In genomic region chr22:45235101-45235777, GRCh38 we compare ENCODE assay signal across 1 cellular context.
A peak's percentile ranks its signal among the peaks of the same experiment; 100 is the strongest.
TF ChIP-seq lines count a peak whose summit lies in the region.

No MANE protein-coding gene starts in this region.

TF ChIP-seq in GM12878, 131 proteins besides CTCF, POLR2A, EP300 and RAD21 (continued from another document and continues in another):
- TF ChIP-seq MEF2A (IDR thresholded peaks at IDR 0.05; ENCODE audit: insufficient read depth, low read depth, low read length) (peak; percentile 91), TARDBP (IDR thresholded peaks at IDR 0.05; ENCODE audit: borderline replicate concordance) (no peak), YY1 (IDR thresholded peaks at IDR 0.05; ENCODE audit: low read depth, low read length) (peak; percentile 73), CEBPB (IDR thresholded peaks at IDR 0.05; ENCODE audit: borderline replicate concordance in 1 of 2, low read depth in 2 of 2, low read length in 2 of 2) (no peak), ATF2 (IDR thresholded peaks at IDR 0.05; ENCODE audit: low read length) (no peak), NFXL1 (IDR thresholded peaks at IDR 0.05; ENCODE audit: borderline replicate concordance) (no peak), POU2F2 (IDR thresholded peaks at IDR 0.05; ENCODE audit: borderline replicate concordance, low read depth, low read length) (peak; percentile 32; the same call in 2 of the 3 replicates), EZH2 (IDR thresholded peaks at IDR 0.05; ENCODE audit: borderline replicate concordance, control insufficient read depth, low read depth, low read length) (no peak), ZZZ3 (IDR thresholded peaks at IDR 0.05; ENCODE audit: control insufficient read depth, insufficient read length, low read depth) (no peak), ZNF384 (IDR thresholded peaks at IDR 0.05; ENCODE audit: borderline replicate concordance, low read depth, low read length) (no peak), ZSCAN29 (IDR thresholded peaks at IDR 0.05) (no peak), PKNOX1 (IDR thresholded peaks at IDR 0.05) (no peak), YBX1 (IDR thresholded peaks at IDR 0.05) (no peak), SREBF1 (IDR thresholded peaks at IDR 0.05; ENCODE audit: low read length) (no peak), MYC (IDR thresholded peaks at IDR 0.05; ENCODE audit: insufficient read depth, insufficient read length, insufficient replicate concordance, low read length, severe bottlenecking) (no peak), MTA3 (IDR thresholded peaks at IDR 0.05; ENCODE audit: borderline replicate concordance, low read length) (peak; percentile 89; the same call in 1 of the 2 replicates), SMARCA5 (IDR thresholded peaks at IDR 0.05) (no peak), HSF1 (IDR thresholded peaks at IDR 0.05; ENCODE audit: low read depth, low read length) (no peak), JUNB (IDR thresholded peaks at IDR 0.05) (peak; percentile 72), SREBF2 (IDR thresholded peaks at IDR 0.05; ENCODE audit: low read length) (no peak), LARP7 (IDR thresholded peaks at IDR 0.05) (no peak), BMI1 (IDR thresholded peaks at IDR 0.05; ENCODE audit: borderline replicate concordance) (no peak), DPF2 (IDR thresholded peaks at IDR 0.05) (peak; percentile 84), STAT3 (IDR thresholded peaks at IDR 0.05; ENCODE audit: low read depth, low read length) (no peak), SUZ12 (IDR thresholded peaks at IDR 0.05; ENCODE audit: unreplicated experiment) (no peak), KDM1A (IDR thresholded peaks at IDR 0.05; ENCODE audit: borderline replicate concordance) (no peak), ETV6 (conservative IDR thresholded peaks at IDR 0.05 in 1 of 2, IDR thresholded peaks at IDR 0.05 in 1 of 2; ENCODE audit: borderline replicate concordance in 1 of 2, low read depth in 1 of 2) (peak in 1 of 2 experiments; percentile 95; a peak in 2 of 4 replicates), IKZF1 (conservative IDR thresholded peaks at IDR 0.05) (peak; percentile 97), SMC3 (IDR thresholded peaks at IDR 0.05; ENCODE audit: borderline replicate concordance, low read length) (no peak), ZNF274 (IDR thresholded peaks at IDR 0.05; ENCODE audit: insufficient read depth, insufficient read length) (no peak), ZNF622 (IDR thresholded peaks at IDR 0.05) (no peak), ZNF207 (IDR thresholded peaks at IDR 0.05; ENCODE audit: borderline replicate concordance) (peak; percentile 78), RELA (IDR thresholded peaks at IDR 0.05; ENCODE audit: borderline replicate concordance, partially characterized antibody) (no peak), CEBPZ (IDR thresholded peaks at IDR 0.05; ENCODE audit: low read depth, low read length) (no peak), MXI1 (IDR thresholded peaks at IDR 0.05; ENCODE audit: low read depth, low read length) (peak; percentile 86), ZBED1 (IDR thresholded peaks at IDR 0.05; ENCODE audit: borderline replicate concordance) (peak; percentile 66; the same call in 1 of the 2 replicates), ZBTB4 (CRISPR knock-in tag; IDR thresholded peaks at IDR 0.05) (no peak), PRDM15 (CRISPR knock-in tag; IDR thresholded peaks at IDR 0.05) (no peak), ELK1 (IDR thresholded peaks at IDR 0.05; ENCODE audit: low read depth, low read length) (no peak), KAT2A (conservative IDR thresholded peaks at IDR 0.05; ENCODE audit: control insufficient read depth, low read depth, low read length) (no peak), NFYA (IDR thresholded peaks at IDR 0.05; ENCODE audit: borderline replicate concordance, low read depth, low read length) (no peak), MAX (IDR thresholded peaks at IDR 0.05; ENCODE audit: low read depth, low read length) (peak; percentile 80), FOXM1 (IDR thresholded peaks at IDR 0.05; ENCODE audit: low read depth, low read length) (peak; percentile 68), BACH1 (IDR thresholded peaks at IDR 0.05; ENCODE audit: borderline replicate concordance) (no peak; the same call in 1 of the 2 replicates), HCFC1 (IDR thresholded peaks at IDR 0.05; ENCODE audit: low read length) (no peak), FOXK2 (IDR thresholded peaks at IDR 0.05) (no peak), RAD51 (IDR thresholded peaks at IDR 0.05) (0 out of 2 replicates have a peak, but pooled peaks have one; percentile 21), ZNF217 (IDR thresholded peaks at IDR 0.05) (no peak)
